1 cellular context compared by ENCODE assay signal in the genomic region with DNA sequence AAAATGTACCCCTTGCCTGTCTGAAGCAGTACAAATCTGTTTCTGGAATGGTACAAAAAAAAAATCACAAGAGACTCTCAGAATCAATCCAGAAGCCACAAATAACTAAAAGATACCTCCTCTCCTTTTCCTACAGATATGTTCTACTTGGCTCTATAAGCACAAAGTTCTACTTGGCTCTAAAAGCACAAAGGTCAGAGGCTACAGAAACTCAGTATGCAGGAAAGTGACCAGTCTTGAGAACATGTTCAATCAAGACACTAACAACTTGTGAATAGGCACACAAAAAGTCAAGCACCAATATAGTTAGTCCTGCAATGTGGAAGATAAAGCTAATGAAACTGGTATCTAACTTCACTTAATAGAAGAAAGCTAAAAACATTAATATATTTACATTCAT.
TF ChIP-seq lines count a peak whose summit lies in the region.

No MANE protein-coding gene starts in this region.

TF ChIP-seq in endothelial cell of umbilical vein, 7 proteins besides CTCF, POLR2A, EP300 and RAD21 (continued from another document):
- TF ChIP-seq EZH2 (IDR thresholded peaks at IDR 0.05; ENCODE audit: borderline replicate concordance, low read depth, low read length, severe bottlenecking) (no peak), POLR2AphosphoS5 (IDR thresholded peaks at IDR 0.05; ENCODE audit: insufficient read depth, low read depth, low read length) (no peak), MYC (IDR thresholded peaks at IDR 0.05; ENCODE audit: low read depth, low read length) (no peak)
